Comparison of ENCODE assay signal across 1 cellular context in genomic region chr11:68275721-68276488, GRCh38.
TF ChIP-seq lines count a peak whose summit lies in the region.

No MANE protein-coding gene starts in this region.

TF ChIP-seq in liver, 16 proteins besides CTCF, POLR2A, EP300 and RAD21 (continued from another document):
- no peak for TF ChIP-seq REST (IDR thresholded peaks at IDR 0.05)
- peak; percentile 53 for TF ChIP-seq SP1 (IDR thresholded peaks at IDR 0.05)
- peak; percentile 61 to 69 for TF ChIP-seq RXRA (IDR thresholded peaks at IDR 0.05)
- peak; percentile 57 for TF ChIP-seq YY1 (IDR thresholded peaks at IDR 0.05)
- TF ChIP-seq JUND (IDR thresholded peaks at IDR 0.05), result peak; percentile 35 to 55
- peak; percentile 31 for TF ChIP-seq ZBTB33 (IDR thresholded peaks at IDR 0.05)
- peak; percentile 6 for TF ChIP-seq FOXA2 (IDR thresholded peaks at IDR 0.05)
